In genomic region chr1:157551694-157552693, GRCh38 we compare ENCODE assay signal across 9 cellular contexts.
A peak's percentile ranks its signal among the peaks of the same experiment; 100 is the strongest.
DNase-seq lines count a peak whose midpoint lies in the region; ATAC-seq lines count a peak whose summit lies in the region.
"Had no signal": no experiment of that assay in that cellular context is flagged by ENCODE, and none has a peak within 500 bp of the region (broad histone marks: within the 10 kb centered on the region; RNA-seq: fewer than 3 reads in every experiment).

TSS of gene FCRL5 (minus strand) at chr1:157552515. CDS start at chr1:157552362, 153 bp downstream.

- peaks cover 12% of the 10 kb centered on the region for H3K36me3 Mint-ChIP-seq in memory B cell

- H3K4me1 Mint-ChIP-seq in memory B cell: peaks cover 37% of the 10 kb centered on the region
- H3K4me1 Mint-ChIP-seq: activated T-helper 17 cell treated with anti-CD3 and anti-CD28 coated beads, Interleukin-2, amount 50 U/mL, for 72 hours had no signal

- ATAC-seq in GM18907 (IDR thresholded peaks at IDR 0.05; ENCODE audit: unreplicated experiment): peak; percentile 71
- peak; percentile 80 for ATAC-seq in GM21717 (IDR thresholded peaks at IDR 0.05; ENCODE audit: unreplicated experiment)
- ATAC-seq in HG03378 (IDR thresholded peaks at IDR 0.05; ENCODE audit: unreplicated experiment): peak; percentile 74
- peak; percentile 88 for ATAC-seq in memory B cell (ENCODE audit: low read depth)
- ATAC-seq: activated T-helper 17 cell treated with anti-CD3 and anti-CD28 coated beads, Interleukin-2, amount 50 U/mL, for 72 hours had no signal

- DNase-seq in memory B cell (ENCODE audit: low spot score in 2 of 2) (no peak), NCI-H82 (lab: John Stamatoyannopoulos, UW) (no peak)
- no peak for DNase-seq in effector memory CD4-positive, alpha-beta T cell
- no peak for DNase-seq in activated CD4-positive, alpha-beta T cell treated with anti-CD3 and anti-CD28 coated beads for 48 hours
- DNase-seq: DMS79 had no signal

- H3K27ac ChIP-seq in effector memory CD4-positive, alpha-beta T cell (ENCODE audit: insufficient read depth, low read length, poor library complexity, severe bottlenecking): no peak within 1 kb of the TSS

- no peaks in the 10 kb centered on the region for H3K9me3 ChIP-seq in effector memory CD4-positive, alpha-beta T cell (ENCODE audit: control insufficient read depth, low read length)

- H3K4me1 ChIP-seq in effector memory CD4-positive, alpha-beta T cell (ENCODE audit: control insufficient read depth, insufficient read depth, low read length, poor library complexity, severe bottlenecking): no peaks in the 10 kb centered on the region

- no peaks in the 10 kb centered on the region for H3K27me3 Mint-ChIP-seq in memory B cell

- H3K36me3 ChIP-seq in effector memory CD4-positive, alpha-beta T cell (ENCODE audit: control insufficient read depth, insufficient read depth, low read length): no peaks in the 10 kb centered on the region

- H3K4me3 Mint-ChIP-seq in memory B cell: peak within 1 kb of the TSS; percentile 86
- H3K4me3 Mint-ChIP-seq: activated T-helper 17 cell treated with anti-CD3 and anti-CD28 coated beads, Interleukin-2, amount 50 U/mL, for 72 hours had no signal

- peaks cover 1% of the 10 kb centered on the region for H3K9me3 Mint-ChIP-seq in memory B cell
- H3K9me3 Mint-ChIP-seq: activated T-helper 17 cell treated with anti-CD3 and anti-CD28 coated beads, Interleukin-2, amount 50 U/mL, for 72 hours had no signal

- H3K27ac Mint-ChIP-seq in memory B cell: peak within 1 kb of the TSS; percentile 92
- H3K27ac Mint-ChIP-seq: activated T-helper 17 cell treated with anti-CD3 and anti-CD28 coated beads, Interleukin-2, amount 50 U/mL, for 72 hours had no signal

- no peak within 1 kb of the TSS for H3K4me3 ChIP-seq in effector memory CD4-positive, alpha-beta T cell (ENCODE audit: insufficient read depth, low read depth, low read length, poor library complexity, severe bottlenecking)

- H3K27me3 ChIP-seq in effector memory CD4-positive, alpha-beta T cell (replicated peaks; ENCODE audit: control insufficient read depth, insufficient read depth, low read length, poor library complexity, severe bottlenecking): no peaks in the 10 kb centered on the region
